Comparison of ENCODE assay signal across 8 cellular contexts in the genomic region with DNA sequence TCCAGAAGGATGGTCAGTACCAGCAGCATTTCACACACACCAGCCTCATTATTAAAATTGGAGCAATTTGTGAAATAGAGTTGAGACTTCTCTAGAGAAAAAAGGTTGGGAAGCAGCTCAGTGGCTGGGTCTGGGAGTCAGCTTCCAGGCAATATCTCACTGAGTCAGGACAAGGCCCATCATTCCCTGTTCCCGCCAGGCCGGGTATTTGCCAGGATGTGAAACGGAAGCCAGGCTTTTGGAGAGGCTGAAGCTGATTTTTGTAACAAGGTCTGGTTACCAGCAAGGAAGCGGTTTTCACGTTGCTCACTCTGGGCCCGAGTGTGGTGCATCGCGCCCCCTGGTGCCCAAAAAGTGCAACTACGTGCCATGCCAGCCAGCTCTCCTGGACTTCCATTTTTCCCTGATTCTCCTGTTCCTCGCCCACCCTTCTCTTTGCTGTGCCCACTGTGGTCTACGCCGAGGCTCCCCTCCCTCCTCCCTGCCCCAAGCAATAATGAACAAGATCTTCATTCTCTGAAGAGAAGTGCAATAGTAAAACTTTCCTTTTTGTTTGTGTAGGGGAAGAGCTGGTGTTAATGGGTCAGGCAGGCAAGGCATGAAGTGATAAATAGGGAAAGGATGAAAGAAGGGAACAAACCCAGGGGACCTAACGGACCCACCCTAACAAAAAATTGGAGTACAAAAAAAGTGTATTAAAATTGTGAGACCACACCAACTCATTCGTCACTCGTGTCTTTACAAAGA.
A peak's percentile ranks its signal among the peaks of the same experiment; 100 is the strongest.
DNase-seq lines count a peak whose midpoint lies in the region; ATAC-seq and TF ChIP-seq lines count a peak whose summit lies in the region.

No MANE protein-coding gene starts in this region.

- no peaks in the 10 kb centered on the region for H3K9me3 Mint-ChIP-seq in activated naive CD4-positive, alpha-beta T cell treated with anti-CD3 and anti-CD28 coated beads, Interleukin-2, amount 10 ng/mL, durations not matched to agents 7 days and 5 days
- H3K9me3 Mint-ChIP-seq in glutamatergic neuron (ENCODE audit: unreplicated experiment) = peaks cover 25% of the 10 kb centered on the region

- H3K4me2 ChIP-seq in SK-N-SH = peak overlapping the region; percentile 84
- H3K4me2 ChIP-seq in trophoblast cell (ENCODE audit: low read length) = no peak overlapping the region

- no peaks in the 10 kb centered on the region for H3K27me3 ChIP-seq in SK-N-SH (ENCODE audit: insufficient read depth)
- H3K27me3 ChIP-seq in trophoblast cell (ENCODE audit: insufficient read depth, low read length) = no peaks in the 10 kb centered on the region
- H3K27me3 ChIP-seq in tibial artery = no peaks in the 10 kb centered on the region

- no peak overlapping the region for H2AK5ac ChIP-seq in trophoblast cell (ENCODE audit: low read length)

- peak; percentile 97 for TF ChIP-seq RAD21 in SK-N-SH (IDR thresholded peaks at IDR 0.05; ENCODE audit: low read length)

- no peak overlapping the region for H3K4ac ChIP-seq in trophoblast cell (ENCODE audit: low read depth, low read length)

- no peaks in the 10 kb centered on the region for H3K9me2 ChIP-seq in SK-N-SH

- H3K23ac ChIP-seq in trophoblast cell (ENCODE audit: low read length) = no peak overlapping the region

- H3K27ac ChIP-seq in SK-N-SH (ENCODE audit: low read depth in 2 of 2, low read length in 1 of 2) (peak overlapping the region; percentile 35 to 76), trophoblast cell (ENCODE audit: low read depth, low read length) (no peak overlapping the region), tibial artery (peak overlapping the region; percentile 19 to 70)

- no peak overlapping the region for H2BK5ac ChIP-seq in trophoblast cell (ENCODE audit: low read depth, low read length, poor library complexity)

- H3K27ac Mint-ChIP-seq in activated naive CD4-positive, alpha-beta T cell treated with anti-CD3 and anti-CD28 coated beads, Interleukin-2, amount 10 ng/mL, durations not matched to agents 7 days and 5 days = no peak overlapping the region
- peak overlapping the region; percentile 73 for H3K27ac Mint-ChIP-seq in glutamatergic neuron (ENCODE audit: unreplicated experiment)

- H3K4me1 ChIP-seq in SK-N-SH (ENCODE audit: control insufficient read depth in 1 of 2, insufficient read depth in 2 of 2, low read depth in 1 of 2, low read length in 1 of 2) (peaks cover 7 to 14% of the 10 kb centered on the region in 2 experiments; a peak in 3 of 4 replicates), trophoblast cell (ENCODE audit: control insufficient read depth in 1 of 2, insufficient read depth in 2 of 2, low read length in 2 of 2) (peaks cover 0 to 4% of the 10 kb centered on the region in 2 experiments), tibial artery (peaks cover 5 to 24% (median 16%) of the 10 kb centered on the region in 4 donors)

- no peaks in the 10 kb centered on the region for H4K20me1 ChIP-seq in SK-N-SH (ENCODE audit: insufficient read depth)

- no peak overlapping the region for H2BK120ac ChIP-seq in trophoblast cell (ENCODE audit: insufficient read depth, low read length, poor library complexity)

- WGBS in SK-N-SH (ENCODE audit: low lambda C conversion rate) = 14% methylated on average over 15 of the region's 15 CpGs
- no CpG with 5 or more reads among the region's 15 CpGs for WGBS in trophoblast cell (ENCODE audit: extremely low coverage, insufficient coverage, insufficient read length)

- ATAC-seq in GM21619 (IDR thresholded peaks at IDR 0.05; ENCODE audit: unreplicated experiment) = peak; percentile 86

- no peak overlapping the region for H3K18ac ChIP-seq in trophoblast cell (ENCODE audit: low read length)

- H2AFZ ChIP-seq in SK-N-SH (ENCODE audit: low read depth) (peak overlapping the region; percentile 77), trophoblast cell (ENCODE audit: insufficient read depth, low read length, poor library complexity) (no peak overlapping the region)

- no peaks in the 10 kb centered on the region for H3K79me1 ChIP-seq in trophoblast cell (ENCODE audit: low read length)

- H3K4me3 ChIP-seq in SK-N-SH (ENCODE audit: low read depth in 2 of 2, low read length in 1 of 2) (peak overlapping the region in 1 of 2 experiments; percentile 22; a peak in 1 of 4 replicates), trophoblast cell (ENCODE audit: low read depth, low read length) (no peak overlapping the region), tibial artery (peak overlapping the region in 1 of 2 donors; percentile 61)

- DNase-seq in COLO829 (ENCODE audit: low spot score) = peak; percentile 54
- DNase-seq in MV-4-11 (lab: John Stamatoyannopoulos, UW) = peak; percentile 45
- DNase-seq in SK-N-SH = peak; percentile 81
- peak; percentile 80 for DNase-seq in activated naive CD4-positive, alpha-beta T cell treated with anti-CD3 and anti-CD28 coated beads, Interleukin-2, amount 10 ng/mL, durations not matched to agents 7 days and 5 days
- DNase-seq in glutamatergic neuron = peak; percentile 91
- peak; percentile 77 to 88 for DNase-seq in trophoblast cell
- peak; percentile 89 to 94 for DNase-seq in tibial artery

- no peak overlapping the region for H4K91ac ChIP-seq in trophoblast cell (ENCODE audit: low read depth, low read length)

- intact Hi-C loops in tibial artery (cut with DNase I; ENCODE audit: low total_unique reads) = loop anchor here (2.0 to 10.0 kb wide), 2 partner anchors 79 to 309 kb away; no protein-coding TSS in a partner anchor

- H3K14ac ChIP-seq in trophoblast cell (ENCODE audit: low read length) = no peak overlapping the region

- H3K36me3 ChIP-seq in SK-N-SH (replicated peaks in 1 of 2; ENCODE audit: control insufficient read depth in 1 of 2, insufficient read depth in 2 of 2, low read length in 1 of 2) (peaks cover 0 to 6% of the 10 kb centered on the region in 2 experiments), trophoblast cell (ENCODE audit: control insufficient read depth in 1 of 2, insufficient read depth in 2 of 2, low read length in 2 of 2) (no peaks in the 10 kb centered on the region), tibial artery (no peaks in the 10 kb centered on the region)

- H3K27me3 Mint-ChIP-seq in activated naive CD4-positive, alpha-beta T cell treated with anti-CD3 and anti-CD28 coated beads, Interleukin-2, amount 10 ng/mL, durations not matched to agents 7 days and 5 days = peaks cover 75% of the 10 kb centered on the region
- H3K27me3 Mint-ChIP-seq in glutamatergic neuron (ENCODE audit: unreplicated experiment) = peaks cover 7% of the 10 kb centered on the region

- H3F3A ChIP-seq in SK-N-SH (replicated peaks; ENCODE audit: insufficient read depth) = no peaks in the 10 kb centered on the region

- H3K36me3 Mint-ChIP-seq in activated naive CD4-positive, alpha-beta T cell treated with anti-CD3 and anti-CD28 coated beads, Interleukin-2, amount 10 ng/mL, durations not matched to agents 7 days and 5 days = no peaks in the 10 kb centered on the region
- H3K36me3 Mint-ChIP-seq in glutamatergic neuron (ENCODE audit: unreplicated experiment) = peaks cover 5% of the 10 kb centered on the region

- POLR2A ChIA-PET in SK-N-SH (lab: Yijun Ruan, JAX) = interaction anchor here (0.7 kb wide), 1 partner anchor 432 kb away, joined by 3 read pairs; no protein-coding TSS in a partner anchor

- H3K9ac ChIP-seq in SK-N-SH = peak overlapping the region; percentile 70; the same call in 1 of the 2 replicates
- H3K9ac ChIP-seq in trophoblast cell (ENCODE audit: low read length) = no peak overlapping the region

- H4K8ac ChIP-seq in trophoblast cell (ENCODE audit: low read depth, low read length) = no peak overlapping the region

- H3K9me3 ChIP-seq in SK-N-SH (no peaks in the 10 kb centered on the region), trophoblast cell (ENCODE audit: insufficient read depth, low read depth, low read length) (peaks cover 2% of the 10 kb centered on the region), tibial artery (no peaks in the 10 kb centered on the region)

- TF ChIP-seq CTCF in SK-N-SH (IDR thresholded peaks at IDR 0.05) = peak; percentile 90
- peak; percentile 99 for TF ChIP-seq CTCF in glutamatergic neuron (IDR thresholded peaks at IDR 0.05; ENCODE audit: partially characterized antibody, unreplicated experiment)
- peak; percentile 98 to 99 for TF ChIP-seq CTCF in tibial artery (IDR thresholded peaks at IDR 0.05)

- H3K4me3 Mint-ChIP-seq in activated naive CD4-positive, alpha-beta T cell treated with anti-CD3 and anti-CD28 coated beads, Interleukin-2, amount 10 ng/mL, durations not matched to agents 7 days and 5 days = no peak overlapping the region
- H3K4me3 Mint-ChIP-seq in glutamatergic neuron (ENCODE audit: unreplicated experiment) = peak overlapping the region; percentile 75

- CTCF ChIA-PET in SK-N-SH (lab: Yijun Ruan, JAX) = interaction anchor here (0.6 to 16.6 kb wide), 101 partner anchors 10 to 637 kb away, joined by 3 to 421 read pairs (median 4); a partner anchor contains a TSS
- CTCF ChIA-PET in activated naive CD4-positive, alpha-beta T cell treated with anti-CD3 and anti-CD28 coated beads, Interleukin-2, amount 10 ng/mL, durations not matched to agents 7 days and 5 days (lab: Charles Lee) = interaction anchor here (0.6 to 6.6 kb wide), 55 partner anchors 9 to 509 kb away, joined by 3 to 196 read pairs (median 4); a partner anchor contains a TSS

- peaks cover 67% of the 10 kb centered on the region; the same call in 1 of the 2 replicates for H3K79me2 ChIP-seq in SK-N-SH (ENCODE audit: insufficient read depth)
- H3K79me2 ChIP-seq in trophoblast cell (ENCODE audit: control insufficient read depth, insufficient read depth, low read length, poor library complexity) = no peaks in the 10 kb centered on the region

- peaks cover 26% of the 10 kb centered on the region for H3K4me1 Mint-ChIP-seq in activated naive CD4-positive, alpha-beta T cell treated with anti-CD3 and anti-CD28 coated beads, Interleukin-2, amount 10 ng/mL, durations not matched to agents 7 days and 5 days
- peaks cover 35% of the 10 kb centered on the region for H3K4me1 Mint-ChIP-seq in glutamatergic neuron (ENCODE audit: low read depth, unreplicated experiment)

- no peak for TF ChIP-seq EP300 in SK-N-SH (IDR thresholded peaks at IDR 0.05; ENCODE audit: borderline replicate concordance in 1 of 2, low read depth in 1 of 2, low read length in 1 of 2)

- no peak overlapping the region for H2BK12ac ChIP-seq in trophoblast cell (ENCODE audit: low read length)

- no peak overlapping the region for H4K12ac ChIP-seq in trophoblast cell (ENCODE audit: low read depth, low read length)

TF ChIP-seq in SK-N-SH, 30 proteins besides CTCF, POLR2A, EP300 and RAD21:
- peak; percentile 38 for TF ChIP-seq CHD2 (IDR thresholded peaks at IDR 0.05; ENCODE audit: low read length, partially characterized antibody)
- TF ChIP-seq GATA2 (CRISPR knock-in tag; IDR thresholded peaks at IDR 0.05) = no peak
- peak; percentile 98 for TF ChIP-seq SMC3 (IDR thresholded peaks at IDR 0.05; ENCODE audit: low read depth, low read length)
- no peak; the same call in 1 of the 2 replicates for TF ChIP-seq MXI1 (IDR thresholded peaks at IDR 0.05; ENCODE audit: low read depth, low read length)
- TF ChIP-seq RCOR1 (IDR thresholded peaks at IDR 0.05; ENCODE audit: low read length) = peak; percentile 39; the same call in 1 of the 2 replicates
TF ChIP-seq in SK-N-SH: peak in this region for 3.
